ENCODE assay signal across 8 cellular contexts in genomic region chr7:44040493-44040891, GRCh38. TPM values are rescaled to one million over a fixed set of nuclear protein-coding genes. Genes with fewer than 3 reads are reported as not detected.
DNase-seq lines count a peak whose midpoint lies in the region; ATAC-seq and TF ChIP-seq lines count a peak whose summit lies in the region.
"Not testable (repeated sequence)": the region's sequence is repeated elsewhere in the genome, so short reads cannot be mapped to it uniquely, and the experiment has no call there.

No MANE protein-coding gene starts in this region.

- not testable (repeated sequence) for H3K4me1 ChIP-seq in hepatocyte (ENCODE audit: insufficient read depth)

- DNase-seq in NCI-H1436 (lab: John Stamatoyannopoulos, UW) (peak; percentile 28), astrocyte of the hippocampus (ENCODE audit: low read depth, low spot score) (peak; percentile 23), hepatocyte (ENCODE audit: low spot score) (peak; percentile 34), ureter (ENCODE audit: low spot score) (peak; percentile 43)
- peak; percentile 54 for DNase-seq in activated CD4-positive, alpha-beta T cell treated with anti-CD3 and anti-CD28 coated beads for 1 hour
- not testable (repeated sequence) for DNase-seq in sciatic nerve (ENCODE audit: low spot score)

- 3% methylated on average over 46 of the region's 46 CpGs for WGBS in hepatocyte (ENCODE audit: low lambda C conversion rate, missing lambda C conversion rate)

- H3K27me3 ChIP-seq in hepatocyte, result not testable (repeated sequence)

- H2AFZ ChIP-seq in hepatocyte, result not testable (repeated sequence)

- H3K27ac ChIP-seq in hepatocyte, result not testable (repeated sequence)

- H4K20me1 ChIP-seq in hepatocyte (ENCODE audit: insufficient read depth, poor library complexity, severe bottlenecking), result not testable (repeated sequence)

- TF ChIP-seq CTCF in hepatocyte (IDR thresholded peaks at IDR 0.05; ENCODE audit: poor library complexity), result peak; percentile 33

- H3K9me2 ChIP-seq in hepatocyte (replicated peaks; ENCODE audit: insufficient read depth), result not testable (repeated sequence)

- H3K4me2 ChIP-seq in hepatocyte, result peak overlapping the region; percentile 80

- intact Hi-C loops in sciatic nerve (cut with DNase I), result not testable (repeated sequence)

- ATAC-seq in GM18519 (IDR thresholded peaks at IDR 0.05; ENCODE audit: low FRiP score, unreplicated experiment) (peak; percentile 43), HG02840 (IDR thresholded peaks at IDR 0.05; ENCODE audit: low FRiP score, unreplicated experiment) (peak; percentile 35), sciatic nerve (peak; percentile 18)

- H3K9me3 ChIP-seq in hepatocyte (ENCODE audit: low read depth), result not testable (repeated sequence)

- H3K4me3 ChIP-seq in hepatocyte, result not testable (repeated sequence)

- H3K36me3 ChIP-seq in hepatocyte (replicated peaks; ENCODE audit: insufficient read depth, low read depth), result not testable (repeated sequence)

- H3K79me2 ChIP-seq in hepatocyte, result not testable (repeated sequence)

RNA-seq across cellular contexts. Expression of gene DBNL, which starts 4.0 kb away (rescaled TPM):
- 70.6 and 81.8 TPM in 2 replicates for total RNA-seq in hepatocyte
- polyA plus RNA-seq in hepatocyte, result 87.2 and 91.1 TPM in 2 replicates
- 85.1 TPM for total RNA-seq in sciatic nerve
- total RNA-seq in ureter, result 107 TPM

RNA-seq across cellular contexts. Expression of gene PGAM2, which starts 24.9 kb away (rescaled TPM):
- total RNA-seq in hepatocyte (0.73 TPM in 1 of 2 replicates, not detected in the other), sciatic nerve (0.85 TPM), ureter (0.62 TPM)
- 0.66 TPM in 1 of 2 replicates, not detected in the other for polyA plus RNA-seq in hepatocyte

RNA-seq across cellular contexts. Expression of gene POLM, which starts 41.8 kb away (rescaled TPM):
- 15.5 and 22.3 TPM in 2 replicates for total RNA-seq in hepatocyte
- 16.0 and 29.3 TPM in 2 replicates for polyA plus RNA-seq in hepatocyte
- 25.6 TPM for total RNA-seq in sciatic nerve
- total RNA-seq in ureter, result 46.5 TPM

RNA-seq across cellular contexts. Expression of gene SPDYE1, which starts 42.8 kb away (rescaled TPM):
- total RNA-seq in hepatocyte (not detected in 2 replicates), sciatic nerve (not detected), ureter (not detected)
- 0.51 and 0.99 TPM in 2 replicates for polyA plus RNA-seq in hepatocyte
